In genomic region chr5:90645024-90645610, GRCh38 we compare ENCODE assay signal across 11 cellular contexts.
DNase-seq lines count a peak whose midpoint lies in the region; TF ChIP-seq lines count a peak whose summit lies in the region.
"Had no signal": no experiment of that assay in that cellular context is flagged by ENCODE, and none has a peak within 500 bp of the region (broad histone marks: within the 10 kb centered on the region; RNA-seq: fewer than 3 reads in every experiment).

No MANE protein-coding gene starts in this region.

- H4K20me1 ChIP-seq in KMS-11 (ENCODE audit: insufficient read depth): no peaks in the 10 kb centered on the region
- H4K20me1 ChIP-seq in mammary epithelial cell (ENCODE audit: insufficient read depth, low read length): no peaks in the 10 kb centered on the region

- H3K36me3 ChIP-seq in KMS-11 (ENCODE audit: insufficient read depth): no peaks in the 10 kb centered on the region
- no peaks in the 10 kb centered on the region for H3K36me3 ChIP-seq in mesodermal cell (ENCODE audit: control insufficient read depth, insufficient read depth, low read length)
- no peaks in the 10 kb centered on the region for H3K36me3 ChIP-seq in mammary epithelial cell (ENCODE audit: insufficient read depth, low read length)

- CTCF ChIA-PET in mammary epithelial cell (lab: Charles Lee; ENCODE audit: low non-redundant PET): no interaction called here

- dilution Hi-C loops in mammary epithelial cell (cut with HindIII; ENCODE audit: low sequenced_read_pairs): no loop called here

- DNase-seq in Daoy (ENCODE audit: low read depth): peak; percentile 34
- DNase-seq in choroid plexus epithelial cell (ENCODE audit: low read depth): peak; percentile 27
- DNase-seq in NCI-H345 treated with DMSO at 0.1 percent for 48 hours (lab: John Stamatoyannopoulos, UW; ENCODE audit: unreplicated experiment): no peak
- DNase-seq in T-helper 1 cell: no peak
- DNase-seq in NCI-H748 (lab: John Stamatoyannopoulos, UW; ENCODE audit: unreplicated experiment): no peak
- DNase-seq in mammary epithelial cell: no peak
- DNase-seq: activated CD4-positive, alpha-beta T cell treated with anti-CD3 and anti-CD28 coated beads, Interleukin-2, amount 10 ng/mL, durations not matched to agents 24 days and 14 days; Kasumi-1; NCI-H2081 treated with DMSO at 0.1 percent for 48 hours had no signal

- intact Hi-C loops in mammary epithelial cell (cut with micrococcal nuclease): no loop called here

- H3K27ac ChIP-seq in KMS-11 (no peak overlapping the region), mesodermal cell (ENCODE audit: low read depth, low read length, severe bottlenecking) (peak overlapping the region; percentile 68), mammary epithelial cell (ENCODE audit: insufficient read depth, low read depth, low read length) (no peak overlapping the region)

- TF ChIP-seq CTCF in KMS-11 (conservative IDR thresholded peaks at IDR 0.05; ENCODE audit: low read depth, low read length) (no peak), choroid plexus epithelial cell (conservative IDR thresholded peaks at IDR 0.05; ENCODE audit: low read depth, low read length) (no peak), mammary epithelial cell (conservative IDR thresholded peaks at IDR 0.05 in 1 of 2, IDR thresholded peaks at IDR 0.05 in 1 of 2; ENCODE audit: extremely low read depth in 1 of 2, insufficient read depth in 1 of 2, low read depth in 1 of 2, low read length in 2 of 2) (no peak)

- no peak overlapping the region for H3K9ac ChIP-seq in KMS-11
- no peak overlapping the region for H3K9ac ChIP-seq in mammary epithelial cell (ENCODE audit: insufficient read depth, low read length)

- H3K4me2 ChIP-seq in KMS-11 (no peak overlapping the region), mammary epithelial cell (ENCODE audit: insufficient read depth, low read depth, low read length) (no peak overlapping the region)

- H3K27me3 ChIP-seq in KMS-11 (ENCODE audit: insufficient read depth, low read depth) (no peaks in the 10 kb centered on the region), mammary epithelial cell (ENCODE audit: insufficient read depth, low read length) (peaks cover 2% of the 10 kb centered on the region)

- H3K4me1 ChIP-seq in KMS-11 (ENCODE audit: low read depth, poor library complexity, severe bottlenecking) (peaks cover 45% of the 10 kb centered on the region), mesodermal cell (ENCODE audit: control insufficient read depth, insufficient read depth, low read length, poor library complexity, severe bottlenecking) (peaks cover 10% of the 10 kb centered on the region), mammary epithelial cell (ENCODE audit: insufficient read depth, low read length) (no peaks in the 10 kb centered on the region)

- 42 to 43% methylated on average over 4 to 5 of the region's 8 CpGs for WGBS in mesodermal cell (ENCODE audit: insufficient coverage in 2 of 2), 2 experiments
- WGBS in mammary epithelial cell (ENCODE audit: low coverage, missing lambda C conversion rate): 42% methylated on average over 8 of the region's 8 CpGs

- H3K79me2 ChIP-seq in KMS-11 (ENCODE audit: insufficient read depth, low read depth) (no peaks in the 10 kb centered on the region), mammary epithelial cell (ENCODE audit: insufficient read depth, low read length) (no peaks in the 10 kb centered on the region)

- no peaks in the 10 kb centered on the region for H3K9me3 ChIP-seq in mesodermal cell (ENCODE audit: control insufficient read depth, low read length)
- no peaks in the 10 kb centered on the region for H3K9me3 ChIP-seq in mammary epithelial cell (replicated peaks; ENCODE audit: insufficient read depth, low read length)

- no peak overlapping the region for H3K4me3 ChIP-seq in KMS-11 (IDR thresholded peaks at IDR 0.05; ENCODE audit: insufficient read depth, low read depth, low read length)
- H3K4me3 ChIP-seq in choroid plexus epithelial cell (ENCODE audit: low read depth, low read length): no peak overlapping the region
- no peak overlapping the region for H3K4me3 ChIP-seq in mesodermal cell (ENCODE audit: extremely low read depth, insufficient read depth, low read length, poor library complexity, severe bottlenecking)
- H3K4me3 ChIP-seq in mammary epithelial cell (replicated peaks in 1 of 3; ENCODE audit: insufficient read depth in 1 of 3, low read depth in 2 of 3, low read length in 3 of 3): no peak overlapping the region

- in situ Hi-C loops in mammary epithelial cell (cut with MboI; ENCODE audit: low sequenced_read_pairs in 2 of 2): no loop called here

- no TSS peak for BruUV-seq in mammary epithelial cell (replicated peaks; lab: Mats Ljungman, UMichigan)

- H2AFZ ChIP-seq in KMS-11 (ENCODE audit: low read depth) (peak overlapping the region; percentile 35; the same call in 1 of the 2 replicates), mammary epithelial cell (ENCODE audit: low read depth, low read length) (no peak overlapping the region)

Comparison
In these comparisons a context has a peak if more than half of its experiments do, and no peak if none do; other contexts are left out.
1. DNase-seq: peak in Daoy (single experiment) and choroid plexus epithelial cell (single experiment); none in NCI-H345 treated with DMSO at 0.1 percent for 48 hours (single experiment), T-helper 1 cell (0 of 5), NCI-H748 (single experiment) and mammary epithelial cell (single experiment).